ENCODE assay signal across 16 cellular contexts in the genomic region with DNA sequence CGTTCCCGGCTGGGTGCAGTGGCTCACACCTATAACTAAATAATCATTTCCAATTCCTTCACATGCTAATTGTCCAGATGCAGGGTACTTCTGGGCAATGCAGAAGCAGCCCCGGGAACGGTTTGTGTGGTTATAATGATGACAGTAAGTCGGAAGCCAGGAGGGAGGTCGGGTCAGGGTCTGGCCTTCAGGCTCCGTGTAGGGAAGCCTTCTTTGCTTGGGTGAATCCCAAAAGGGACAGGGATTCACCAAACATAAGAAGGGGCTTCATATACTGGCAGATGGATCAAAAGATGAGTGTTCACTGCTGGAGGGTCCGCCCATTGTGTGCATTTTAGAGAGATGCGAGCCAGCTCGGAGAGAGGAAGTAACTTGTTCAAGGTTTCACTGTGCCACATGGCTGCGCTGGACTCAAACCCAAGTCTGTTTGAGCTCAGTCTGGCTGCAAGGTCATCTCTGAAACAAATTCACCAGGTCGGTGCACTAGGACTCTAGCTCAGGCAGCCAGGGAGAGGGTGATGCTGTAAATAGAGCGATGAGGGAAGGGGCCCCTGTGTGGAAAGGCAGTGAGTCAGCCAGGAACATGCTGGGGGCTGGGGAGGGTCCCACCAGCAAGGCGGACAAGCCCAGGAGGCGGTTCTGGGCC. TPM values are rescaled to one million over a fixed set of nuclear protein-coding genes. Genes with fewer than 3 reads are reported as not detected.
DNase-seq lines count a peak whose midpoint lies in the region; ATAC-seq and TF ChIP-seq lines count a peak whose summit lies in the region.
"Had no signal": no experiment of that assay in that cellular context is flagged by ENCODE, and none has a peak within 500 bp of the region (broad histone marks: within the 10 kb centered on the region; RNA-seq: fewer than 3 reads in every experiment).

No MANE protein-coding gene starts in this region.

- H2AFZ ChIP-seq in neural progenitor cell (replicated peaks) = no peak overlapping the region

- intact Hi-C loops in activated CD4-positive, alpha-beta memory T cell treated with anti-CD3 and anti-CD28 coated beads for 36 hours (cut with micrococcal nuclease) = no loop called here

- H3K4me3 Mint-ChIP-seq in T-helper 2 cell treated with Interferon-gamma antibody and Interleukin-4, amounts not matched to agents 5 μg/mL and 100 μg/mL, for 36 hours = peak overlapping the region; percentile 43
- H3K4me3 Mint-ChIP-seq in IgD-negative memory B cell (peak overlapping the region; percentile 39 to 83 (median 56)), neural progenitor cell (no peak overlapping the region)
- H3K4me3 Mint-ChIP-seq in activated CD4-positive, alpha-beta memory T cell treated with anti-CD3 and anti-CD28 coated beads for 36 hours = no peak overlapping the region

- no peaks in the 10 kb centered on the region for H3K9me3 ChIP-seq in neural progenitor cell (ENCODE audit: low read depth)
- H3K9me3 ChIP-seq: A549, HAP-1, upper lobe of left lung had no signal

- no peaks in the 10 kb centered on the region for H4K20me1 ChIP-seq in neural progenitor cell (ENCODE audit: low read depth)

- peaks cover 13% of the 10 kb centered on the region for H3K27me3 ChIP-seq in neural progenitor cell
- H3K27me3 ChIP-seq: upper lobe of left lung had no signal

- peaks cover 30% of the 10 kb centered on the region for H3F3A ChIP-seq in neural progenitor cell (ENCODE audit: low read depth)

- H3K9ac ChIP-seq in neural progenitor cell = no peak overlapping the region

- peaks cover under 1% of the 10 kb centered on the region for H3K79me2 ChIP-seq in neural progenitor cell (ENCODE audit: low read depth)

- H3K4me1 Mint-ChIP-seq in T-helper 2 cell treated with Interferon-gamma antibody and Interleukin-4, amounts not matched to agents 5 μg/mL and 100 μg/mL, for 36 hours (ENCODE audit: low read depth) = peaks cover 53% of the 10 kb centered on the region
- H3K4me1 Mint-ChIP-seq in IgD-negative memory B cell (peaks cover 12 to 13% (median 13%) of the 10 kb centered on the region in 3 donors), neural progenitor cell (peaks cover 40% of the 10 kb centered on the region)
- H3K4me1 Mint-ChIP-seq in activated CD4-positive, alpha-beta memory T cell treated with anti-CD3 and anti-CD28 coated beads for 36 hours (ENCODE audit: low read depth) = peaks cover 26% of the 10 kb centered on the region

- ATAC-seq in GM21737 (IDR thresholded peaks at IDR 0.05; ENCODE audit: unreplicated experiment) (no peak), GM21528 (IDR thresholded peaks at IDR 0.05; ENCODE audit: low FRiP score, unreplicated experiment) (no peak)
- ATAC-seq: A549 had no signal

- H3K4me2 ChIP-seq in neural progenitor cell = no peak overlapping the region
- H3K4me2 ChIP-seq: A549 had no signal

- POLR2A ChIA-PET in activated CD4-positive, alpha-beta memory T cell treated with anti-CD3 and anti-CD28 coated beads for 36 hours (lab: Charles Lee) = no interaction called here

- H3K4me3 ChIP-seq in neural progenitor cell = no peak overlapping the region
- H3K4me3 ChIP-seq: A549, HAP-1, upper lobe of left lung had no signal

- H3K4me1 ChIP-seq in neural progenitor cell = peaks cover 17% of the 10 kb centered on the region

- H3K27ac ChIP-seq in neural progenitor cell = no peak overlapping the region
- H3K27ac ChIP-seq: A549, upper lobe of left lung had no signal

- H3K9me3 Mint-ChIP-seq in T-helper 2 cell treated with Interferon-gamma antibody and Interleukin-4, amounts not matched to agents 5 μg/mL and 100 μg/mL, for 36 hours = no peaks in the 10 kb centered on the region
- H3K9me3 Mint-ChIP-seq in IgD-negative memory B cell (no peaks in the 10 kb centered on the region), neural progenitor cell (no peaks in the 10 kb centered on the region)
- no peaks in the 10 kb centered on the region for H3K9me3 Mint-ChIP-seq in activated CD4-positive, alpha-beta memory T cell treated with anti-CD3 and anti-CD28 coated beads for 36 hours

- no peak for DNase-seq in T-helper 2 cell treated with Interferon-gamma antibody and Interleukin-4, amounts not matched to agents 5 μg/mL and 100 μg/mL, for 36 hours (ENCODE audit: low spot score)
- DNase-seq in T-helper 2 cell = no peak
- DNase-seq in activated CD4-positive, alpha-beta memory T cell treated with anti-CD3 and anti-CD28 coated beads for 36 hours = no peak
- no peak for DNase-seq in neural progenitor cell (ENCODE audit: low spot score)
- no peak for DNase-seq in retina
- DNase-seq: activated gamma-delta T cell, dermis blood vessel endothelial cell, foreskin fibroblast, NCI-H1105, T1000 had no signal

- CTCF ChIA-PET in activated CD4-positive, alpha-beta memory T cell treated with anti-CD3 and anti-CD28 coated beads for 36 hours (lab: Charles Lee) = interaction anchor here (1.6 kb wide), 1 partner anchor 95 kb away, joined by 11 read pairs; no protein-coding TSS in a partner anchor

- H3K36me3 ChIP-seq in neural progenitor cell = no peaks in the 10 kb centered on the region
- H3K36me3 ChIP-seq: HAP-1, upper lobe of left lung had no signal

- peaks cover 4% of the 10 kb centered on the region for H3K27me3 Mint-ChIP-seq in T-helper 2 cell treated with Interferon-gamma antibody and Interleukin-4, amounts not matched to agents 5 μg/mL and 100 μg/mL, for 36 hours (ENCODE audit: low read depth)
- H3K27me3 Mint-ChIP-seq in IgD-negative memory B cell (peaks cover 7% of the 10 kb centered on the region), neural progenitor cell (ENCODE audit: insufficient read depth, low read depth) (peaks cover 17% of the 10 kb centered on the region)
- no peaks in the 10 kb centered on the region for H3K27me3 Mint-ChIP-seq in activated CD4-positive, alpha-beta memory T cell treated with anti-CD3 and anti-CD28 coated beads for 36 hours

- H3K27ac Mint-ChIP-seq in T-helper 2 cell treated with Interferon-gamma antibody and Interleukin-4, amounts not matched to agents 5 μg/mL and 100 μg/mL, for 36 hours = peak overlapping the region; percentile 87
- H3K27ac Mint-ChIP-seq in IgD-negative memory B cell (peak overlapping the region in 1 of 3 donors; percentile 37), neural progenitor cell (peak overlapping the region; percentile 62)
- H3K27ac Mint-ChIP-seq in activated CD4-positive, alpha-beta memory T cell treated with anti-CD3 and anti-CD28 coated beads for 36 hours = peak overlapping the region; percentile 28

- no peaks in the 10 kb centered on the region for H3K36me3 Mint-ChIP-seq in T-helper 2 cell treated with Interferon-gamma antibody and Interleukin-4, amounts not matched to agents 5 μg/mL and 100 μg/mL, for 36 hours (ENCODE audit: low read depth)
- H3K36me3 Mint-ChIP-seq in IgD-negative memory B cell = no peaks in the 10 kb centered on the region
- no peaks in the 10 kb centered on the region for H3K36me3 Mint-ChIP-seq in activated CD4-positive, alpha-beta memory T cell treated with anti-CD3 and anti-CD28 coated beads for 36 hours
- H3K36me3 Mint-ChIP-seq in neural progenitor cell = no peaks in the 10 kb centered on the region

- no peak for TF ChIP-seq CTCF in neural progenitor cell (IDR thresholded peaks at IDR 0.05)

RNA-seq across cellular contexts. Expression of gene KIAA0232, which starts 4.8 kb away (rescaled TPM):
- 9.3 TPM for polyA plus RNA-seq in IgD-negative memory B cell
- 10 to 100 TPM; 16.1 to 16.5 TPM for total RNA-seq in activated CD4-positive, alpha-beta memory T cell treated with anti-CD3 and anti-CD28 coated beads for 36 hours
- total RNA-seq in neural progenitor cell (ENCODE audit: low replicate concordance) = 42.9 and 52.2 TPM in 2 replicates

Comparison
In these comparisons a context has a peak if more than half of its experiments do, and no peak if none do; other contexts are left out.
1. H3K4me3 Mint-ChIP-seq: peak in T-helper 2 cell treated with Interferon-gamma antibody and Interleukin-4, amounts not matched to agents 5 μg/mL and 100 μg/mL, for 36 hours (single experiment) and IgD-negative memory B cell (4 of 4); none in activated CD4-positive, alpha-beta memory T cell treated with anti-CD3 and anti-CD28 coated beads for 36 hours (single experiment) and neural progenitor cell (single experiment).